Comparison of ENCODE assay signal across 8 cellular contexts in genomic region chr17:4499431-4500187, GRCh38. TPM values are rescaled to one million over a fixed set of nuclear protein-coding genes. Genes with fewer than 3 reads are reported as not detected.
DNase-seq lines count a peak whose midpoint lies in the region; ATAC-seq, FAIRE-seq and TF ChIP-seq lines count a peak whose summit lies in the region.

No MANE protein-coding gene starts in this region.

- peaks cover 19% of the 10 kb centered on the region for H3K4me1 Mint-ChIP-seq in activated naive CD4-positive, alpha-beta T cell treated with anti-CD3 and anti-CD28 coated beads for 36 hours (ENCODE audit: low read depth)

- peaks cover 25% of the 10 kb centered on the region for H3K4me1 ChIP-seq in A549
- H3K4me1 ChIP-seq in iPS-18a (ENCODE audit: control insufficient read depth, low read depth, low read length), result peaks cover 3% of the 10 kb centered on the region

- POLR2A ChIA-PET in A549 (lab: Yijun Ruan, JAX), result interaction anchor here (1.1 kb wide), 2 partner anchors 17 to 55 kb away, joined by 3 to 4 read pairs; partner anchors contain the start of gene MYBBP1A

- DNase-seq in A549 (ENCODE audit: low read depth in 1 of 2, low spot score in 1 of 2), result peak; percentile 38 to 39
- DNase-seq in HK-2 (ENCODE audit: unreplicated experiment), result peak; percentile 52
- DNase-seq in activated naive CD4-positive, alpha-beta T cell treated with anti-CD3 and anti-CD28 coated beads for 36 hours, result peak; percentile 18
- DNase-seq in skeletal muscle cell (ENCODE audit: low read depth), result no peak

- H3K27me3 ChIP-seq in iPS-18a (ENCODE audit: control insufficient read depth, insufficient read depth, low read length), result peaks cover 52% of the 10 kb centered on the region

- no peaks in the 10 kb centered on the region for H3K9me3 Mint-ChIP-seq in activated naive CD4-positive, alpha-beta T cell treated with anti-CD3 and anti-CD28 coated beads for 36 hours

- no peak for TF ChIP-seq EP300 in A549 (IDR thresholded peaks at IDR 0.05)

- intact Hi-C loops in activated naive CD4-positive, alpha-beta T cell treated with anti-CD3 and anti-CD28 coated beads for 36 hours (cut with micrococcal nuclease), result loop anchor here (5.0 kb wide), 1 partner anchor 77 kb away; no protein-coding TSS in a partner anchor

- H3K4me3 ChIP-seq in A549 (peak overlapping the region; percentile 49; the same call in 2 of the 3 replicates), iPS-18a (ENCODE audit: low read length) (peak overlapping the region; percentile 48), skeletal muscle cell (ENCODE audit: low read depth, low read length) (peak overlapping the region; percentile 9)

- CTCF ChIA-PET in A549 (lab: Yijun Ruan, JAX), result interaction anchor here (0.7 to 3.0 kb wide), 8 partner anchors 9 to 300 kb away, joined by 3 to 17 read pairs (median 3); no protein-coding TSS in a partner anchor
- CTCF ChIA-PET in activated naive CD4-positive, alpha-beta T cell treated with anti-CD3 and anti-CD28 coated beads for 36 hours (lab: Charles Lee), result interaction anchor here (0.6 to 1.2 kb wide), 4 partner anchors 17 to 125 kb away, joined by 3 to 7 read pairs (median 4); no protein-coding TSS in a partner anchor

- H3K36me3 ChIP-seq in iPS-18a (ENCODE audit: control insufficient read depth, low read depth, low read length), result no peaks in the 10 kb centered on the region

- FAIRE-seq in A549 (lab: Jason Lieb, UNC), result no peak

- no peak overlapping the region for H3K9ac ChIP-seq in iPS-18a (ENCODE audit: low read length)

- peak overlapping the region; percentile 68 for H3K4me3 Mint-ChIP-seq in activated naive CD4-positive, alpha-beta T cell treated with anti-CD3 and anti-CD28 coated beads for 36 hours

- TF ChIP-seq CTCF in A549 (IDR thresholded peaks at IDR 0.05), result no peak

- no peak for TF ChIP-seq POLR2A in A549 (IDR thresholded peaks at IDR 0.05; ENCODE audit: low read length)

- peak overlapping the region; percentile 98 for H3K4me2 ChIP-seq in A549

- TF ChIP-seq RAD21 in A549 (conservative IDR thresholded peaks at IDR 0.05 in 1 of 2, IDR thresholded peaks at IDR 0.05 in 1 of 2), result no peak

- no peak overlapping the region for H3K27ac ChIP-seq in A549
- no peak overlapping the region for H3K27ac ChIP-seq in iPS-18a (ENCODE audit: low read length)

- no peaks in the 10 kb centered on the region for H3K36me3 Mint-ChIP-seq in activated naive CD4-positive, alpha-beta T cell treated with anti-CD3 and anti-CD28 coated beads for 36 hours (ENCODE audit: low read depth)

- 8% methylated on average over 21 of the region's 53 CpGs for WGBS in A549 (ENCODE audit: missing lambda C conversion rate)

- H3K9me3 ChIP-seq in A549, result no peaks in the 10 kb centered on the region
- H3K9me3 ChIP-seq in iPS-18a (ENCODE audit: control insufficient read depth, low read depth, low read length), result no peaks in the 10 kb centered on the region

- peaks cover 34% of the 10 kb centered on the region for H3K27me3 Mint-ChIP-seq in activated naive CD4-positive, alpha-beta T cell treated with anti-CD3 and anti-CD28 coated beads for 36 hours (ENCODE audit: low read depth)

- ATAC-seq in A549 (peak; percentile 11 to 42; a peak in 3 of 6 replicates), HG02970 (IDR thresholded peaks at IDR 0.05; ENCODE audit: low FRiP score, unreplicated experiment) (no peak), GM21723 (IDR thresholded peaks at IDR 0.05; ENCODE audit: unreplicated experiment) (no peak), HG03442 (IDR thresholded peaks at IDR 0.05; ENCODE audit: unreplicated experiment) (no peak)

- H3K27ac Mint-ChIP-seq in activated naive CD4-positive, alpha-beta T cell treated with anti-CD3 and anti-CD28 coated beads for 36 hours, result no peak overlapping the region

TF ChIP-seq in A549, 52 proteins besides CTCF, POLR2A, EP300 and RAD21:
- TF ChIP-seq ATOH8 (CRISPR knock-in tag; IDR thresholded peaks at IDR 0.05; ENCODE audit: low read depth), result no peak
- peak; percentile 88 for TF ChIP-seq HDAC2 (IDR thresholded peaks at IDR 0.05)

RNA-seq across cellular contexts. Expression of gene SPNS2, which starts 0.9 kb away (rescaled TPM):
- polyA plus RNA-seq in A549 (2011; rRNA removed) (0.25 and 0.27 TPM in 2 replicates), A549 (2017; fragmentation: RNase III; extraction: RNeasy Plus Mini Kit Qiagen cat#74134 plus additional on column Dnase treatment) (0.13 to 0.46 TPM (median 0.38 TPM) in 3 replicates)
- polyA plus RNA-seq in A549 (2012; cell fraction: cytosol; rRNA removed), result 0.03 and 0.09 TPM in 2 replicates
- 0.05 and 0.11 TPM in 2 replicates for polyA plus RNA-seq in A549 (2012; cell fraction: nucleus; rRNA removed)
- 0.29 and 1.3 TPM in 2 replicates for polyA minus RNA-seq in A549 (2011; rRNA and poly(A)+ RNA removed)
- total RNA-seq in activated naive CD4-positive, alpha-beta T cell treated with anti-CD3 and anti-CD28 coated beads for 36 hours, result 1 to 10 TPM in 1 of 2 experiments, under 1 TPM in 1; 0.45 to 1.1 TPM

RNA-seq across cellular contexts. Expression of gene MYBBP1A, which starts 55.6 kb away (rescaled TPM):
- polyA plus RNA-seq in A549 (2011; rRNA removed), result 39.7 and 42.9 TPM in 2 replicates
- polyA plus RNA-seq in A549 (2012; cell fraction: cytosol; rRNA removed), result 86.5 and 99.2 TPM in 2 replicates
- 314 and 436 TPM in 2 replicates for polyA plus RNA-seq in A549 (2012; cell fraction: nucleus; rRNA removed)
- polyA plus RNA-seq in A549 (2017; fragmentation: RNase III; extraction: RNeasy Plus Mini Kit Qiagen cat#74134 plus additional on column Dnase treatment), result 95.0 to 103 TPM (median 95.1 TPM) in 3 replicates
- polyA minus RNA-seq in A549 (2011; rRNA and poly(A)+ RNA removed), result 70.5 and 108 TPM in 2 replicates
- total RNA-seq in activated naive CD4-positive, alpha-beta T cell treated with anti-CD3 and anti-CD28 coated beads for 36 hours, result 10 to 100 TPM; 73.7 to 80.7 TPM

Comparison
In these comparisons a context has a peak if more than half of its experiments do, and no peak if none do; other contexts are left out.
1. ATAC-seq: peak in A549 (2 of 2); none in HG02970 (single experiment), GM21723 (single experiment) and HG03442 (single experiment).
2. Peak in every context shown above with its lines, with median percentiles within 50 percentile points of each other: H3K4me3 ChIP-seq.